1 cellular context compared by ENCODE assay signal in the genomic region with DNA sequence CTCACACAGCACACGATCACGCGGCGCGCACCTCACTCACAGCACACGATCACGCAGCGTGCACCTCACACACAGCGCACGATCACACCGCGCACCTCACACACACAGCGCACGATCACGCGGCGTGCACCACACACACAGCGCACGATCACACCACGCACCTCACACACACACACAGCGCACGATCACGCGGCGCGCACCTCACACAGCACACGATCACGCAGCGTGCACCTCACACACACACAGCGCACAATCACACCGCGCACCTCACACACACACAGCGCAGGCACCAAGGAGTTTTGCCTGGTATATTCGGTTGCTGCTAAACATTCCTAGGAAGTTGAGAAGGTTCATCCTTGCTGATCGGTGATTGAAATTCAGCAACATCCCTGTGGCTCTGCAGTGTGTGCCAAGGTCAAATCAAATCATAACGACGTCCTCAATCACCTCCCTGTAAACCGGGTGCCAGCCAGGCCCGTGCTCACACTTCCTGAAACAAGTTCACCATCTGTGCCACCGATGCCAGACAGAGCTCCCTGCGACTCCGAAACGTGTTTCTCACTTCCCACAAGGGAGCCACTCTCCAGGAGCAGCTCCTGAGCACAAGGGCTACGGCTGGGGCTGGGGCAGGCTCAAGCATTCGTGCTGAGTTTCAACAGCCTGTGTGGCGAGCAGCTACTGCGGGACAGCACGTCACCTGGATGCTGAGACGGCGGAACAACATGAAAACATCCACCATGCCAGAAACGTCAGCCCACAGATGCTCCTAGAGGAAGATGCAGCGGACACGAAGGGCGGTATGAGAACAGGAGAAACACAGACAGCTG.
TF ChIP-seq lines count a peak whose summit lies in the region.

No MANE protein-coding gene starts in this region.

TF ChIP-seq in H1, 55 proteins besides CTCF, POLR2A, EP300 and RAD21:
- TF ChIP-seq ASH2L (IDR thresholded peaks at IDR 0.05; ENCODE audit: low read length) (no peak), POLR2AphosphoS5 (IDR thresholded peaks at IDR 0.05; ENCODE audit: low read depth, low read length) (peak; percentile 38; the same call in 1 of the 2 replicates)
